Comparison of ENCODE assay signal across 20 cellular contexts in the genomic region with DNA sequence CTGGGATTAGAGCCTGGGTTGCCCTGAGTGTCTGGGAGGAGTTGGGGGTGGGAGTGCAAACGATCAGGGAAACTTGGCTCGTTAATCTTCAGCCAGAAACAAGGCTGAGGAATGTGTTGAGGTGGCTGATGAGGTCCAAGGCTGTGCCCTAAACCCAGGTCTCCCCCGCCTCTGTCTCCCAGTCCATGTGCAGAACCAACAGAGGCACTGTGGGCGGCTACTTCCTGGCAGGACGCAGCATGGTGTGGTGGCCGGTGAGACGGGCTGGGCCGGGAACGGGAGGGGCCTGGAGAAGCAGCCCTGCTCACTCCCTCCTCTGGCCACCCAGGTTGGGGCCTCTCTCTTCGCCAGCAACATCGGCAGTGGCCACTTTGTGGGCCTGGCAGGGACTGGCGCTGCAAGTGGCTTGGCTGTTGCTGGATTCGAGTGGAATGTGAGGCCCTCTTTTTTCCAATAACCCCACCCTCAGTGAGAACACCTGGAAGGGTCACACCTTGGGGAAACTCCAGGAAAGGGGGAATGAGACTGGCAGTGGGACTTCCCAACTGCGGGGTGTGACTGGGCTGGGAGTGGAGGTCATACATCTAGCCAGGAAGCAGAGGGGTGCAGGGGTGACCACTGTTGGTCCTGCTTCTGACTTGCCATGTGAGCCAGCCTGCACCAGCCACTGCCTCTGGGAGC. TPM values are rescaled to one million over a fixed set of nuclear protein-coding genes. Genes with fewer than 3 reads are reported as not detected.
A peak's percentile ranks its signal among the peaks of the same experiment; 100 is the strongest.
DNase-seq lines count a peak whose midpoint lies in the region; ATAC-seq and TF ChIP-seq lines count a peak whose summit lies in the region.
"Had no signal": no experiment of that assay in that cellular context is flagged by ENCODE, and none has a peak within 500 bp of the region (broad histone marks: within the 10 kb centered on the region; RNA-seq: fewer than 3 reads in every experiment).

No MANE protein-coding gene starts in this region.

- H3K36me3 Mint-ChIP-seq in WTC11 (no peaks in the 10 kb centered on the region), progenitor cell of endocrine pancreas (ENCODE audit: insufficient read depth) (peaks cover 4% of the 10 kb centered on the region)
- H3K36me3 Mint-ChIP-seq in activated CD4-positive, alpha-beta T cell treated with anti-CD3 and anti-CD28 coated beads, Interleukin-2, amount 10 ng/mL, durations not matched to agents 24 days and 14 days (ENCODE audit: low read depth), result no peaks in the 10 kb centered on the region
- peaks cover 0 to 2% (median 2%) of the 10 kb centered on the region in 3 donors for H3K36me3 Mint-ChIP-seq in CD8-positive, alpha-beta memory T cell

- no peak overlapping the region for H3K4me3 Mint-ChIP-seq in WTC11
- no peak overlapping the region for H3K4me3 Mint-ChIP-seq in progenitor cell of endocrine pancreas (ENCODE audit: low read depth)
- H3K4me3 Mint-ChIP-seq in activated CD4-positive, alpha-beta T cell treated with anti-CD3 and anti-CD28 coated beads, Interleukin-2, amount 10 ng/mL, durations not matched to agents 24 days and 14 days, result no peak overlapping the region
- peak overlapping the region in 2 of 7 donors; percentile 37 to 50 for H3K4me3 Mint-ChIP-seq in CD8-positive, alpha-beta memory T cell
- H3K4me3 Mint-ChIP-seq: activated CD8-positive, alpha-beta T cell treated with anti-CD3 and anti-CD28 coated beads for 36 hours; activated naive CD8-positive, alpha-beta T cell treated with anti-CD3 and anti-CD28 coated beads, Interleukin-2, amount 50 U/mL, for 24 hours; stimulated activated naive CD8-positive, alpha-beta T cell treated with anti-CD3 and anti-CD28 coated beads, Interleukin-15, Interleukin-2, amounts not matched to agents 100 ng/mL and 50 ng/mL, for 24 hours had no signal

- H3K4me1 Mint-ChIP-seq in WTC11 (peaks cover 8% of the 10 kb centered on the region), progenitor cell of endocrine pancreas (ENCODE audit: low read depth) (peaks cover 14% of the 10 kb centered on the region)
- peaks cover 2% of the 10 kb centered on the region for H3K4me1 Mint-ChIP-seq in activated CD4-positive, alpha-beta T cell treated with anti-CD3 and anti-CD28 coated beads, Interleukin-2, amount 10 ng/mL, durations not matched to agents 24 days and 14 days
- peaks cover 2 to 17% (median 13%) of the 10 kb centered on the region in 3 donors for H3K4me1 Mint-ChIP-seq in CD8-positive, alpha-beta memory T cell

- POLR2A ChIA-PET in WTC11 (lab: Charles Lee), result no interaction called here
- POLR2A ChIA-PET in CD8-positive, alpha-beta memory T cell (lab: Charles Lee), result no interaction called here

- DNase-seq in EH (ENCODE audit: low read depth), result peak; percentile 24
- DNase-seq in WTC11 (ENCODE audit: low spot score), result peak; percentile 43
- peak; percentile 93 for DNase-seq in kidney glomerular epithelial cell (lab: John Stamatoyannopoulos, UW)
- no peak for DNase-seq in progenitor cell of endocrine pancreas (ENCODE audit: low spot score, unreplicated experiment)
- no peak for DNase-seq in globus pallidus (ENCODE audit: low spot score)
- DNase-seq in activated CD4-positive, alpha-beta T cell treated with anti-CD3 and anti-CD28 coated beads, Interleukin-2, amount 10 ng/mL, durations not matched to agents 24 days and 14 days, result no peak
- DNase-seq in CD8-positive, alpha-beta memory T cell, result no peak
- DNase-seq: activated CD8-positive, alpha-beta T cell treated with anti-CD3 and anti-CD28 coated beads for 36 hours; activated naive CD8-positive, alpha-beta T cell treated with anti-CD3 and anti-CD28 coated beads, Interleukin-2, amount 50 U/mL, for 24 hours; central memory CD4-positive, alpha-beta T cell; COR-L47; foreskin keratinocyte; NCI-H1694; PC-3 had no signal

- no peaks in the 10 kb centered on the region for H3K36me3 ChIP-seq in CD8-positive, alpha-beta memory T cell (ENCODE audit: insufficient read depth, low read length)

- peaks cover 92% of the 10 kb centered on the region for H3K27me3 Mint-ChIP-seq in WTC11 (ENCODE audit: low read depth)
- H3K27me3 Mint-ChIP-seq in progenitor cell of endocrine pancreas, result peaks cover 67% of the 10 kb centered on the region
- H3K27me3 Mint-ChIP-seq in activated CD4-positive, alpha-beta T cell treated with anti-CD3 and anti-CD28 coated beads, Interleukin-2, amount 10 ng/mL, durations not matched to agents 24 days and 14 days, result peaks cover 37% of the 10 kb centered on the region
- H3K27me3 Mint-ChIP-seq in CD8-positive, alpha-beta memory T cell, result peaks cover 0 to 2% of the 10 kb centered on the region in 2 donors
- H3K27me3 Mint-ChIP-seq: activated CD8-positive, alpha-beta T cell treated with anti-CD3 and anti-CD28 coated beads for 36 hours had no signal

- TF ChIP-seq CTCF in WTC11 (IDR thresholded peaks at IDR 0.05) (no peak), progenitor cell of endocrine pancreas (IDR thresholded peaks at IDR 0.05; ENCODE audit: unreplicated experiment) (no peak)

- H3K9me3 Mint-ChIP-seq in WTC11 (no peaks in the 10 kb centered on the region), progenitor cell of endocrine pancreas (ENCODE audit: low read depth) (no peaks in the 10 kb centered on the region)
- no peaks in the 10 kb centered on the region for H3K9me3 Mint-ChIP-seq in activated CD4-positive, alpha-beta T cell treated with anti-CD3 and anti-CD28 coated beads, Interleukin-2, amount 10 ng/mL, durations not matched to agents 24 days and 14 days
- H3K9me3 Mint-ChIP-seq in CD8-positive, alpha-beta memory T cell, result no peaks in the 10 kb centered on the region
- H3K9me3 Mint-ChIP-seq: activated CD8-positive, alpha-beta T cell treated with anti-CD3 and anti-CD28 coated beads for 36 hours; activated naive CD8-positive, alpha-beta T cell treated with anti-CD3 and anti-CD28 coated beads, Interleukin-2, amount 50 U/mL, for 24 hours; stimulated activated naive CD8-positive, alpha-beta T cell treated with anti-CD3 and anti-CD28 coated beads, Interleukin-15, Interleukin-2, amounts not matched to agents 100 ng/mL and 50 ng/mL, for 24 hours had no signal

- H3K4me3 ChIP-seq in CD8-positive, alpha-beta memory T cell (ENCODE audit: low read length), result no peak overlapping the region
- H3K4me3 ChIP-seq: skin epidermis had no signal

- H3K27ac Mint-ChIP-seq in WTC11, result no peak overlapping the region
- H3K27ac Mint-ChIP-seq in progenitor cell of endocrine pancreas, result peak overlapping the region; percentile 24
- H3K27ac Mint-ChIP-seq in activated CD4-positive, alpha-beta T cell treated with anti-CD3 and anti-CD28 coated beads, Interleukin-2, amount 10 ng/mL, durations not matched to agents 24 days and 14 days, result no peak overlapping the region
- no peak overlapping the region for H3K27ac Mint-ChIP-seq in CD8-positive, alpha-beta memory T cell
- H3K27ac Mint-ChIP-seq: activated CD8-positive, alpha-beta T cell treated with anti-CD3 and anti-CD28 coated beads for 36 hours; activated naive CD8-positive, alpha-beta T cell treated with anti-CD3 and anti-CD28 coated beads, Interleukin-2, amount 50 U/mL, for 24 hours; stimulated activated naive CD8-positive, alpha-beta T cell treated with anti-CD3 and anti-CD28 coated beads, Interleukin-15, Interleukin-2, amounts not matched to agents 100 ng/mL and 50 ng/mL, for 24 hours had no signal

- H3K27me3 ChIP-seq in CD8-positive, alpha-beta memory T cell (ENCODE audit: insufficient read depth, low read length, poor library complexity, severe bottlenecking), result no peaks in the 10 kb centered on the region

- CTCF ChIA-PET in WTC11 (lab: Charles Lee), result interaction anchor here (1.6 kb wide), 1 partner anchor 12 kb away, joined by 5 read pairs; no protein-coding TSS in a partner anchor
- CTCF ChIA-PET in CD8-positive, alpha-beta memory T cell (lab: Charles Lee), result interaction anchor here (0.9 kb wide), 1 partner anchor 24 kb away, joined by 6 read pairs; no protein-coding TSS in a partner anchor

- ATAC-seq in WTC11 (peak; percentile 4; the same call in 1 of the 2 replicates), GM19023 (IDR thresholded peaks at IDR 0.05; ENCODE audit: unreplicated experiment) (no peak)
- ATAC-seq: activated CD8-positive, alpha-beta T cell treated with anti-CD3 and anti-CD28 coated beads for 36 hours; activated naive CD8-positive, alpha-beta T cell treated with anti-CD3 and anti-CD28 coated beads, Interleukin-2, amount 50 U/mL, for 24 hours; foreskin keratinocyte; PC-3; SK-N-SH treated with all-trans-retinoic acid at 6 μM for 48 hours had no signal

- H3K27ac ChIP-seq in CD8-positive, alpha-beta memory T cell (ENCODE audit: low read depth, low read length), result no peak overlapping the region
- H3K27ac ChIP-seq: foreskin keratinocyte, skin epidermis had no signal

- no peaks in the 10 kb centered on the region for H3K9me3 ChIP-seq in CD8-positive, alpha-beta memory T cell (ENCODE audit: low read length)

- intact Hi-C loops in activated CD4-positive, alpha-beta T cell treated with anti-CD3 and anti-CD28 coated beads, Interleukin-2, amount 10 ng/mL, durations not matched to agents 24 days and 14 days (cut with micrococcal nuclease), result no loop called here

- peaks cover 14% of the 10 kb centered on the region for H3K4me1 ChIP-seq in CD8-positive, alpha-beta memory T cell (ENCODE audit: insufficient read depth, low read length)
- H3K4me1 ChIP-seq: foreskin keratinocyte had no signal

RNA-seq across cellular contexts. Expression of gene SLC5A2, which starts 1.7 kb away (rescaled TPM):
- total RNA-seq in WTC11 (2021) (0.83 to 1.7 TPM (median 1.1 TPM) in 3 replicates), progenitor cell of endocrine pancreas (0.29 and 0.62 TPM in 2 replicates)
- total RNA-seq in activated CD4-positive, alpha-beta T cell treated with anti-CD3 and anti-CD28 coated beads, Interleukin-2, amount 10 ng/mL, durations not matched to agents 24 days and 14 days, result not detected in 2 replicates
- total RNA-seq in CD8-positive, alpha-beta memory T cell, result under 1 TPM in 1 of 2 experiments, not detected in 1; 0.24 TPM
- polyA plus RNA-seq in CD8-positive, alpha-beta memory T cell, result 2.0 TPM
- total RNA-seq: activated CD8-positive, alpha-beta T cell treated with anti-CD3 and anti-CD28 coated beads for 36 hours; NCI-H460; omental fat pad had no signal

RNA-seq across cellular contexts. Expression of gene TGFB1I1, which starts 12.7 kb away (rescaled TPM):
- total RNA-seq in WTC11 (2021) (4.3 to 5.3 TPM (median 4.6 TPM) in 3 replicates), progenitor cell of endocrine pancreas (4.5 and 5.0 TPM in 2 replicates)
- 0.49 and 1.5 TPM in 2 replicates for total RNA-seq in activated CD4-positive, alpha-beta T cell treated with anti-CD3 and anti-CD28 coated beads, Interleukin-2, amount 10 ng/mL, durations not matched to agents 24 days and 14 days
- 1 to 10 TPM in 1 of 2 experiments, under 1 TPM in 1; 0.59 to 1.1 TPM for total RNA-seq in CD8-positive, alpha-beta memory T cell
- polyA plus RNA-seq in CD8-positive, alpha-beta memory T cell, result not detected

RNA-seq across cellular contexts. Expression of gene RUSF1, which starts 23.6 kb away (rescaled TPM):
- 35.9 to 41.8 TPM (median 39.4 TPM) in 3 replicates for total RNA-seq in WTC11 (2021)
- total RNA-seq in progenitor cell of endocrine pancreas, result 65.1 and 65.7 TPM in 2 replicates
- total RNA-seq in activated CD4-positive, alpha-beta T cell treated with anti-CD3 and anti-CD28 coated beads, Interleukin-2, amount 10 ng/mL, durations not matched to agents 24 days and 14 days, result 40.9 and 41.1 TPM in 2 replicates
- 10 to 100 TPM; 44.4 to 46.1 TPM for total RNA-seq in CD8-positive, alpha-beta memory T cell
- 22.2 TPM for polyA plus RNA-seq in CD8-positive, alpha-beta memory T cell

RNA-seq across cellular contexts. Expression of gene ARMC5, which starts 25.3 kb away (rescaled TPM):
- total RNA-seq in WTC11 (2021) (11.3 to 13.2 TPM (median 13.0 TPM) in 3 replicates), progenitor cell of endocrine pancreas (14.6 and 14.8 TPM in 2 replicates)
- 9.9 and 10.5 TPM in 2 replicates for total RNA-seq in activated CD4-positive, alpha-beta T cell treated with anti-CD3 and anti-CD28 coated beads, Interleukin-2, amount 10 ng/mL, durations not matched to agents 24 days and 14 days
- total RNA-seq in CD8-positive, alpha-beta memory T cell, result 10 to 100 TPM; 14.3 to 15.9 TPM
- 9.8 TPM for polyA plus RNA-seq in CD8-positive, alpha-beta memory T cell

RNA-seq across cellular contexts. Expression of gene ZNF843, which starts 42.0 kb away (rescaled TPM):
- total RNA-seq in WTC11 (2021) (0.48 to 0.71 TPM (median 0.50 TPM) in 3 replicates), progenitor cell of endocrine pancreas (1.2 and 1.4 TPM in 2 replicates)
- 0.09 and 0.16 TPM in 2 replicates for total RNA-seq in activated CD4-positive, alpha-beta T cell treated with anti-CD3 and anti-CD28 coated beads, Interleukin-2, amount 10 ng/mL, durations not matched to agents 24 days and 14 days
- total RNA-seq in CD8-positive, alpha-beta memory T cell, result under 1 TPM; 0.11 to 0.18 TPM
- polyA plus RNA-seq in CD8-positive, alpha-beta memory T cell, result 0.23 TPM
- total RNA-seq: activated CD8-positive, alpha-beta T cell treated with anti-CD3 and anti-CD28 coated beads for 36 hours; PC-3 had no signal

Comparison
In these comparisons a context has a peak if more than half of its experiments do, and no peak if none do; other contexts are left out.
1. DNase-seq: peak in EH (single experiment), WTC11 (single experiment) and kidney glomerular epithelial cell (single experiment); none in progenitor cell of endocrine pancreas (single experiment), globus pallidus (single experiment), activated CD4-positive, alpha-beta T cell treated with anti-CD3 and anti-CD28 coated beads, Interleukin-2, amount 10 ng/mL, durations not matched to agents 24 days and 14 days (single experiment) and CD8-positive, alpha-beta memory T cell (0 of 5).